In genomic region chr2:163736433-163737168, GRCh38 we compare ENCODE assay signal across 8 cellular contexts. TPM values are rescaled to one million over a fixed set of nuclear protein-coding genes. Genes with fewer than 3 reads are reported as not detected.
DNase-seq lines count a peak whose midpoint lies in the region; ATAC-seq and TF ChIP-seq lines count a peak whose summit lies in the region.

No MANE protein-coding gene starts in this region.

- intact Hi-C loops in left colon (cut with DNase I, micrococcal nuclease) (no loop called here), OCI-LY7 (cut with micrococcal nuclease; ENCODE audit: unreplicated experiment) (no loop called here)

- H3K36me3 ChIP-seq in BJ (ENCODE audit: control insufficient read depth, insufficient read depth, low read length) (no peaks in the 10 kb centered on the region), thymus (ENCODE audit: control insufficient read depth, insufficient read depth) (no peaks in the 10 kb centered on the region), OCI-LY7 (ENCODE audit: insufficient read depth, low read length) (no peaks in the 10 kb centered on the region)

- H3K27me3 ChIP-seq in BJ (ENCODE audit: control insufficient read depth, insufficient read depth, low read length) (peaks cover 2% of the 10 kb centered on the region; the same call in 1 of the 2 replicates), thymus (ENCODE audit: control insufficient read depth, insufficient read depth) (peaks cover 26% of the 10 kb centered on the region)

- no TSS peak for BruUV-seq in OCI-LY7 (replicated peaks; lab: Mats Ljungman, UMichigan)

- WGBS in thymus = 3% methylated on average over 53 of the region's 53 CpGs

- H3K79me2 ChIP-seq in OCI-LY7 (ENCODE audit: insufficient read depth, low read depth, low read length) = no peaks in the 10 kb centered on the region

- no peaks in the 10 kb centered on the region for H3K4me1 ChIP-seq in thymus (ENCODE audit: control insufficient read depth, insufficient read depth, low read length)
- no peaks in the 10 kb centered on the region for H3K4me1 ChIP-seq in OCI-LY7 (ENCODE audit: insufficient read depth, low read length, poor library complexity, severe bottlenecking)

- peak overlapping the region; percentile 82 for H3K4me3 ChIP-seq in BJ (ENCODE audit: low read depth, low read length)
- H3K4me3 ChIP-seq in coronary artery = peak overlapping the region; percentile 82
- H3K4me3 ChIP-seq in thymus (ENCODE audit: low read length) = peak overlapping the region; percentile 16
- H3K4me3 ChIP-seq in OCI-LY7 (ENCODE audit: low read depth, low read length, poor library complexity, severe bottlenecking) = no peak overlapping the region

- H3K4me2 ChIP-seq in OCI-LY7 (ENCODE audit: low read length) = no peak overlapping the region

- no peak for DNase-seq in BJ (ENCODE audit: low read depth)
- DNase-seq in NCI-H2081 (lab: John Stamatoyannopoulos, UW) = peak; percentile 77 to 84
- no peak for DNase-seq in coronary artery (ENCODE audit: low spot score)
- peak in 1 of 2 donors; percentile 9 for DNase-seq in left colon
- DNase-seq in mucosa of gallbladder (ENCODE audit: low spot score) = no peak
- DNase-seq in OCI-LY7 (ENCODE audit: low spot score) = no peak
- DNase-seq in NCI-H446 treated with DMSO at 0.1 percent for 48 hours (lab: John Stamatoyannopoulos, UW) = no peak

- peak; percentile 41; the same call in 1 of the 2 replicates for TF ChIP-seq CTCF in BJ (IDR thresholded peaks at IDR 0.05; ENCODE audit: insufficient read depth, low read depth, low read length)
- TF ChIP-seq CTCF in coronary artery (IDR thresholded peaks at IDR 0.05) = no peak
- TF ChIP-seq CTCF in OCI-LY7 (conservative IDR thresholded peaks at IDR 0.05; ENCODE audit: low read length) = no peak

- CTCF ChIA-PET in BJ (lab: Yijun Ruan, JAX) (no interaction called here), OCI-LY7 (lab: Charles Lee; ENCODE audit: unreplicated experiment) (no interaction called here)

- peak; percentile 16 for ATAC-seq in left colon

- H3K27ac ChIP-seq in coronary artery = peak overlapping the region; percentile 94 to 96
- no peak overlapping the region for H3K27ac ChIP-seq in thymus (ENCODE audit: low read depth)
- H3K27ac ChIP-seq in OCI-LY7 (ENCODE audit: low read depth, low read length, poor library complexity, severe bottlenecking) = no peak overlapping the region

- no peaks in the 10 kb centered on the region for H3K9me3 ChIP-seq in thymus (ENCODE audit: control insufficient read depth)
- no peaks in the 10 kb centered on the region for H3K9me3 ChIP-seq in OCI-LY7 (ENCODE audit: low read length)

- H4K20me1 ChIP-seq in OCI-LY7 (ENCODE audit: insufficient read depth, low read length) = no peaks in the 10 kb centered on the region

- POLR2A ChIA-PET in BJ (lab: Charles Lee) = no interaction called here
- POLR2A ChIA-PET in OCI-LY7 (lab: Charles Lee) = no interaction called here

- H3K9me2 ChIP-seq in OCI-LY7 (ENCODE audit: insufficient read depth, low read length) = no peaks in the 10 kb centered on the region

- no peak overlapping the region for H2AFZ ChIP-seq in OCI-LY7 (ENCODE audit: low read length)

RNA-seq across cellular contexts. Expression of gene FIGN, which starts 0.8 kb away (rescaled TPM):
- polyA plus RNA-seq in BJ (2011; rRNA removed) = 2.4 and 3.0 TPM in 2 replicates
- 2.1 and 2.7 TPM in 2 replicates for polyA minus RNA-seq in BJ (2011; rRNA and poly(A)+ RNA removed)
- total RNA-seq in left colon = 1 to 10 TPM in 1 of 2 donors, under 1 TPM in 1; 0.79 to 1.5 TPM
- 0.21 TPM for polyA plus RNA-seq in thymus
- total RNA-seq in mucosa of gallbladder = 5.9 TPM
- total RNA-seq in OCI-LY7 (2014; rRNA removed; shearing (Covaris generic)) = not detected in 2 replicates
- total RNA-seq in OCI-LY7 (2022) = not detected in 2 replicates

Comparison
In these comparisons a context has a peak if more than half of its experiments do, and no peak if none do; other contexts are left out.
1. DNase-seq: peak in NCI-H2081 (2 of 2); none in BJ (single experiment), coronary artery (single experiment), mucosa of gallbladder (single experiment), OCI-LY7 (single experiment) and NCI-H446 treated with DMSO at 0.1 percent for 48 hours (single experiment).
2. H3K27ac ChIP-seq: peak in coronary artery (2 of 2); none in thymus (single experiment) and OCI-LY7 (single experiment).